11 cellular contexts compared by ENCODE assay signal in genomic region chr7:105345003-105345402, GRCh38.
DNase-seq lines count a peak whose midpoint lies in the region; ATAC-seq and TF ChIP-seq lines count a peak whose summit lies in the region.
"Had no signal": no experiment of that assay in that cellular context is flagged by ENCODE, and none has a peak within 500 bp of the region (broad histone marks: within the 10 kb centered on the region; RNA-seq: fewer than 3 reads in every experiment).

No MANE protein-coding gene starts in this region.

- no peak overlapping the region for H3K27ac ChIP-seq in coronary artery
- H3K27ac ChIP-seq: esophagus muscularis mucosa had no signal

- no peak for ATAC-seq in central memory CD8-positive, alpha-beta T cell (replicated peaks; ENCODE audit: extremely low read depth, poor library complexity, severe bottlenecking)
- peak; percentile 75 for ATAC-seq in stimulated activated naive CD8-positive, alpha-beta T cell treated with anti-CD3 and anti-CD28 coated beads, Interleukin-15, amount 100 ng/mL, for 72 hours
- ATAC-seq: left lobe of liver had no signal

- TF ChIP-seq CTCF in coronary artery (IDR thresholded peaks at IDR 0.05) = no peak

- H3K9me3 Mint-ChIP-seq in activated naive CD4-positive, alpha-beta T cell treated with anti-CD3 and anti-CD28 coated beads, Interleukin-2, amount 50 U/mL, for 24 hours = no peaks in the 10 kb centered on the region
- H3K9me3 Mint-ChIP-seq in T-helper 1 cell treated with Interleukin-12 subunit alpha and Interleukin-12 subunit beta and Interleukin-4 antibody, amounts not matched to agents 30 μg/mL and 1 μg/mL, for 36 hours = no peaks in the 10 kb centered on the region
- H3K9me3 Mint-ChIP-seq in central memory CD8-positive, alpha-beta T cell = no peaks in the 10 kb centered on the region
- H3K9me3 Mint-ChIP-seq in stimulated activated naive CD8-positive, alpha-beta T cell treated with anti-CD3 and anti-CD28 coated beads, Interleukin-15, amount 100 ng/mL, for 72 hours = no peaks in the 10 kb centered on the region

- no peaks in the 10 kb centered on the region for H3K36me3 Mint-ChIP-seq in activated naive CD4-positive, alpha-beta T cell treated with anti-CD3 and anti-CD28 coated beads, Interleukin-2, amount 50 U/mL, for 24 hours
- no peaks in the 10 kb centered on the region for H3K36me3 Mint-ChIP-seq in T-helper 1 cell treated with Interleukin-12 subunit alpha and Interleukin-12 subunit beta and Interleukin-4 antibody, amounts not matched to agents 30 μg/mL and 1 μg/mL, for 36 hours (ENCODE audit: low read depth)
- H3K36me3 Mint-ChIP-seq in central memory CD8-positive, alpha-beta T cell (ENCODE audit: insufficient read depth) = peaks cover 7% of the 10 kb centered on the region

- H3K27me3 Mint-ChIP-seq in activated naive CD4-positive, alpha-beta T cell treated with anti-CD3 and anti-CD28 coated beads, Interleukin-2, amount 50 U/mL, for 24 hours = no peaks in the 10 kb centered on the region
- H3K27me3 Mint-ChIP-seq in T-helper 1 cell treated with Interleukin-12 subunit alpha and Interleukin-12 subunit beta and Interleukin-4 antibody, amounts not matched to agents 30 μg/mL and 1 μg/mL, for 36 hours (ENCODE audit: low read depth) = no peaks in the 10 kb centered on the region
- H3K27me3 Mint-ChIP-seq in central memory CD8-positive, alpha-beta T cell = no peaks in the 10 kb centered on the region
- no peaks in the 10 kb centered on the region for H3K27me3 Mint-ChIP-seq in stimulated activated naive CD8-positive, alpha-beta T cell treated with anti-CD3 and anti-CD28 coated beads, Interleukin-15, amount 100 ng/mL, for 72 hours

- H3K4me3 ChIP-seq in coronary artery = no peak overlapping the region
- H3K4me3 ChIP-seq: esophagus muscularis mucosa, HAP-1 had no signal

- peak overlapping the region; percentile 36 for H3K4me3 Mint-ChIP-seq in activated naive CD4-positive, alpha-beta T cell treated with anti-CD3 and anti-CD28 coated beads, Interleukin-2, amount 50 U/mL, for 24 hours
- peak overlapping the region; percentile 40 for H3K4me3 Mint-ChIP-seq in T-helper 1 cell treated with Interleukin-12 subunit alpha and Interleukin-12 subunit beta and Interleukin-4 antibody, amounts not matched to agents 30 μg/mL and 1 μg/mL, for 36 hours
- no peak overlapping the region for H3K4me3 Mint-ChIP-seq in central memory CD8-positive, alpha-beta T cell
- H3K4me3 Mint-ChIP-seq in stimulated activated naive CD8-positive, alpha-beta T cell treated with anti-CD3 and anti-CD28 coated beads, Interleukin-15, amount 100 ng/mL, for 72 hours = peak overlapping the region; percentile 9 to 21

- H3K27ac Mint-ChIP-seq in activated naive CD4-positive, alpha-beta T cell treated with anti-CD3 and anti-CD28 coated beads, Interleukin-2, amount 50 U/mL, for 24 hours = peak overlapping the region; percentile 57
- peak overlapping the region; percentile 52 for H3K27ac Mint-ChIP-seq in T-helper 1 cell treated with Interleukin-12 subunit alpha and Interleukin-12 subunit beta and Interleukin-4 antibody, amounts not matched to agents 30 μg/mL and 1 μg/mL, for 36 hours
- H3K27ac Mint-ChIP-seq in central memory CD8-positive, alpha-beta T cell (ENCODE audit: low read depth) = peak overlapping the region; percentile 32
- no peak overlapping the region for H3K27ac Mint-ChIP-seq in stimulated activated naive CD8-positive, alpha-beta T cell treated with anti-CD3 and anti-CD28 coated beads, Interleukin-15, amount 100 ng/mL, for 72 hours

- H3K4me1 Mint-ChIP-seq in activated naive CD4-positive, alpha-beta T cell treated with anti-CD3 and anti-CD28 coated beads, Interleukin-2, amount 50 U/mL, for 24 hours = peaks cover 59% of the 10 kb centered on the region
- peaks cover 34% of the 10 kb centered on the region for H3K4me1 Mint-ChIP-seq in T-helper 1 cell treated with Interleukin-12 subunit alpha and Interleukin-12 subunit beta and Interleukin-4 antibody, amounts not matched to agents 30 μg/mL and 1 μg/mL, for 36 hours (ENCODE audit: low read depth)
- peaks cover 51% of the 10 kb centered on the region for H3K4me1 Mint-ChIP-seq in central memory CD8-positive, alpha-beta T cell
- H3K4me1 Mint-ChIP-seq in stimulated activated naive CD8-positive, alpha-beta T cell treated with anti-CD3 and anti-CD28 coated beads, Interleukin-15, amount 100 ng/mL, for 72 hours = peaks cover 55% of the 10 kb centered on the region

- DNase-seq in activated naive CD4-positive, alpha-beta T cell (lab: John Stamatoyannopoulos, UW) = no peak
- no peak for DNase-seq in central memory CD8-positive, alpha-beta T cell (ENCODE audit: low spot score in 2 of 2)
- no peak for DNase-seq in stimulated activated naive CD8-positive, alpha-beta T cell treated with anti-CD3 and anti-CD28 coated beads, Interleukin-15, amount 100 ng/mL, for 72 hours
- no peak for DNase-seq in coronary artery (ENCODE audit: low spot score)
- DNase-seq in D341Med (ENCODE audit: low spot score) = no peak
- DNase-seq: NCI-H187 had no signal

Comparison
In these comparisons a context has a peak if more than half of its experiments do, and no peak if none do; other contexts are left out.
1. H3K27ac Mint-ChIP-seq: peak in activated naive CD4-positive, alpha-beta T cell treated with anti-CD3 and anti-CD28 coated beads, Interleukin-2, amount 50 U/mL, for 24 hours (single experiment), T-helper 1 cell treated with Interleukin-12 subunit alpha and Interleukin-12 subunit beta and Interleukin-4 antibody, amounts not matched to agents 30 μg/mL and 1 μg/mL, for 36 hours (single experiment) and central memory CD8-positive, alpha-beta T cell (single experiment); none in stimulated activated naive CD8-positive, alpha-beta T cell treated with anti-CD3 and anti-CD28 coated beads, Interleukin-15, amount 100 ng/mL, for 72 hours (0 of 2).